17 cellular contexts compared by ENCODE assay signal in the genomic region with DNA sequence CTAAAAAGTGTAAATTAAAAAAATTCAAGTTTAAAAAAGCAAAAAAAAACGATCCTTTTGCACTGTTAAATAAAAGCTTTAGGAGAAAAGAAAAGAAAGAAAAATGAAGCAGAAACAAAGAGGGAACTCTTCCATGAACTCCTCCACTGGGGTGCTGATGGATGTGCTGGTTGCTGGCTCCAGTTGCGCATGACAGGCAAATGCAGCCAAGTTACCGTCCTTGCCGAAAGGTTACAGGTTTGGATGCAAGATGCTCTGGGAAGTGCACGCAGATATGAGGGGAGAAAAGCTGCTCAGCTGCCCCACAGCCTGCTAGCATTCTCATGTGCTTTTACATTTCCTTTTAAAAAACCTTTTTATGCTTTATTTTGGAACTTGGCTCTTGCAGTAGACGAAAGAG. TPM values are rescaled to one million over a fixed set of nuclear protein-coding genes. Genes with fewer than 3 reads are reported as not detected.
DNase-seq lines count a peak whose midpoint lies in the region; ATAC-seq and FAIRE-seq lines count a peak whose summit lies in the region.
"Had no signal": no experiment of that assay in that cellular context is flagged by ENCODE, and none has a peak within 500 bp of the region (broad histone marks: within the 10 kb centered on the region; RNA-seq: fewer than 3 reads in every experiment).

No MANE protein-coding gene starts in this region.

- peak; percentile 88 for ATAC-seq in Right ventricle myocardium superior (ENCODE audit: poor library complexity)
- ATAC-seq in stimulated activated naive CD8-positive, alpha-beta T cell treated with anti-CD3 and anti-CD28 coated beads, Interleukin-15, amount 100 ng/mL, for 72 hours = no peak
- ATAC-seq: PC-3 had no signal

- FAIRE-seq in endometrium (lab: Jason Lieb, UNC) = peak; percentile 29

- intact Hi-C loops in activated CD4-positive, alpha-beta T cell treated with anti-CD3 and anti-CD28 coated beads, Interleukin-2, amount 10 ng/mL, durations not matched to agents 24 days and 14 days (cut with micrococcal nuclease) = no loop called here
- intact Hi-C loops in Right ventricle myocardium superior (cut with DNase I) (no loop called here), cardiac septum (cut with DNase I) (no loop called here)

- peaks cover 69% of the 10 kb centered on the region for H3K4me1 Mint-ChIP-seq in activated CD4-positive, alpha-beta T cell treated with anti-CD3 and anti-CD28 coated beads, Interleukin-2, amount 10 ng/mL, durations not matched to agents 24 days and 14 days
- peaks cover 100% of the 10 kb centered on the region for H3K4me1 Mint-ChIP-seq in stimulated activated naive CD8-positive, alpha-beta T cell treated with anti-CD3 and anti-CD28 coated beads, Interleukin-15, amount 100 ng/mL, for 72 hours

- peak overlapping the region; percentile 42 for H3K27ac Mint-ChIP-seq in activated CD4-positive, alpha-beta T cell treated with anti-CD3 and anti-CD28 coated beads, Interleukin-2, amount 10 ng/mL, durations not matched to agents 24 days and 14 days
- H3K27ac Mint-ChIP-seq in stimulated activated naive CD8-positive, alpha-beta T cell treated with anti-CD3 and anti-CD28 coated beads, Interleukin-15, amount 100 ng/mL, for 72 hours = peak overlapping the region; percentile 42 to 55

- H3K36me3 Mint-ChIP-seq in activated CD4-positive, alpha-beta T cell treated with anti-CD3 and anti-CD28 coated beads, Interleukin-2, amount 10 ng/mL, durations not matched to agents 24 days and 14 days (ENCODE audit: low read depth) = peaks cover 58% of the 10 kb centered on the region

- no peaks in the 10 kb centered on the region for H3K9me3 Mint-ChIP-seq in activated CD4-positive, alpha-beta T cell treated with anti-CD3 and anti-CD28 coated beads, Interleukin-2, amount 10 ng/mL, durations not matched to agents 24 days and 14 days
- no peaks in the 10 kb centered on the region for H3K9me3 Mint-ChIP-seq in stimulated activated naive CD8-positive, alpha-beta T cell treated with anti-CD3 and anti-CD28 coated beads, Interleukin-15, amount 100 ng/mL, for 72 hours

- H3K4me3 Mint-ChIP-seq in activated CD4-positive, alpha-beta T cell treated with anti-CD3 and anti-CD28 coated beads, Interleukin-2, amount 10 ng/mL, durations not matched to agents 24 days and 14 days = no peak overlapping the region
- no peak overlapping the region for H3K4me3 Mint-ChIP-seq in stimulated activated naive CD8-positive, alpha-beta T cell treated with anti-CD3 and anti-CD28 coated beads, Interleukin-15, amount 100 ng/mL, for 72 hours

- DNase-seq in activated CD4-positive, alpha-beta T cell treated with anti-CD3 and anti-CD28 coated beads, Interleukin-2, amount 10 ng/mL, durations not matched to agents 24 days and 14 days = no peak
- DNase-seq in activated CD4-positive, alpha-beta T cell treated with anti-CD3 and anti-CD28 coated beads for 1 hour = no peak
- no peak for DNase-seq in Right ventricle myocardium superior
- DNase-seq in cardiac septum (ENCODE audit: low spot score) = no peak
- no peak for DNase-seq in stimulated activated naive CD8-positive, alpha-beta T cell treated with anti-CD3 and anti-CD28 coated beads, Interleukin-15, amount 100 ng/mL, for 72 hours
- no peak for DNase-seq in DMS53 treated with DMSO at 0.1 percent for 48 hours (lab: John Stamatoyannopoulos, UW; ENCODE audit: unreplicated experiment)
- DNase-seq in cortex of kidney (lab: John Stamatoyannopoulos, UW) = no peak
- DNase-seq: 8988T; Caco-2; H7; KBM-7; NCI-H1048; NCI-H2227 treated with DMSO at 0.1 percent for 48 hours; NCI-H526 treated with DMSO at 0.1 percent for 48 hours; NK-92 treated with Interleukin-12 subunit alpha and Interleukin-12 subunit beta, amount 100 ng/mL, for 24 hours; PC-3 had no signal

- no peaks in the 10 kb centered on the region for H3K27me3 Mint-ChIP-seq in activated CD4-positive, alpha-beta T cell treated with anti-CD3 and anti-CD28 coated beads, Interleukin-2, amount 10 ng/mL, durations not matched to agents 24 days and 14 days
- H3K27me3 Mint-ChIP-seq in stimulated activated naive CD8-positive, alpha-beta T cell treated with anti-CD3 and anti-CD28 coated beads, Interleukin-15, amount 100 ng/mL, for 72 hours = no peaks in the 10 kb centered on the region

RNA-seq across cellular contexts. Expression of gene HADH, which starts 58.5 kb away (rescaled TPM):
- 37.2 and 41.4 TPM in 2 replicates for total RNA-seq in activated CD4-positive, alpha-beta T cell treated with anti-CD3 and anti-CD28 coated beads, Interleukin-2, amount 10 ng/mL, durations not matched to agents 24 days and 14 days
- 249 TPM for total RNA-seq in Right ventricle myocardium superior
- total RNA-seq in cardiac septum = 121 TPM
